8 cellular contexts compared by ENCODE assay signal in the genomic region with DNA sequence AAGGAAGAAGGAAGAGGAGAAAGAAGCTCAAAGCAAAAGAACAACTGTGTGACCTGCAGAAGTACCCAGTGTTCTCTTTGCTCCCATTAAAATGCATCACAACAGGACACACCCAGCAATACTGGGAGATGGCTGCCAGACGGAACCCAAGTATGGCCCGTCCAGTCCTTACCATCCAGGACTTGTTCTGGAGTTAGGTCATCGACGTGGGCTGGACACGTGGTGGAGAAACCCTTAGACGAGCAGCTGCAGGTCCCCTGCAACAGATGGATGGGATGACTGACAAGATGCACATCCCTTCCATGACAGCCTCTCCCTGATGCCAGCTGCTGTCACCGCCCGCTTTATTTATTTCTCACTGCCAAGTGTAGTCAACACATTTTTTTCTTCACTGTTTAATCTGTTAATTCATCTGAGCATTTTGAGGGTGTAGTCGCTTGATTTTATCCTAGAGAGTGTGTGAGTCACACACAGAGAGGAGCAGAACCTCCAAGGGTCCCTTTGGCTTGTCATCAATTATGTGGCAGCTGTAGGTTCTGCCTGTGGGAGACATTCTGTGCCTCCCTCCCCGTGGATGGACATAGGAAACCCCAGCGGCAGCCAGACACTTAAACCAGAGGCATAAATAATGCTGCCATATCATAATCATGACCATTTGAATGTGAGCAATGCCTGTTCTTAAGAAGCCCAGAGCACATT.
DNase-seq lines count a peak whose midpoint lies in the region; ATAC-seq and TF ChIP-seq lines count a peak whose summit lies in the region.
"Had no signal": no experiment of that assay in that cellular context is flagged by ENCODE, and none has a peak within 500 bp of the region (broad histone marks: within the 10 kb centered on the region; RNA-seq: fewer than 3 reads in every experiment).

No MANE protein-coding gene starts in this region.

- H3K36me3 ChIP-seq in heart right ventricle = no peaks in the 10 kb centered on the region
- H3K36me3 ChIP-seq in suprapubic skin = no peaks in the 10 kb centered on the region

- H2BK15ac ChIP-seq in H9 (ENCODE audit: low read depth, low read length) = no peak overlapping the region

- no peaks in the 10 kb centered on the region for H3K79me2 ChIP-seq in H9 (ENCODE audit: insufficient read depth, low read length)

- no peak overlapping the region for H3K4me2 ChIP-seq in H9 (ENCODE audit: insufficient read depth, insufficient read length, low read length)

- H3K9me3 ChIP-seq in H9 (ENCODE audit: control insufficient read depth, low read depth, low read length) (no peaks in the 10 kb centered on the region), heart right ventricle (no peaks in the 10 kb centered on the region), suprapubic skin (no peaks in the 10 kb centered on the region)

- H2BK20ac ChIP-seq in H9 (ENCODE audit: low read depth, low read length, poor library complexity, severe bottlenecking) = no peak overlapping the region

- no peak overlapping the region for H2AFZ ChIP-seq in H9 (ENCODE audit: low read length)

- H4K8ac ChIP-seq in H9 (replicated peaks; ENCODE audit: insufficient read length, low read depth, low read length) = no peak overlapping the region

- no peak overlapping the region for H3K23ac ChIP-seq in H9 (ENCODE audit: insufficient read length, low read depth, low read length)

- in situ Hi-C loops in GM13976 (cut with MboI; ENCODE audit: low sequenced_read_pairs, unreplicated experiment) = loop anchor here (10.0 kb wide), 1 partner anchor 775 kb away; no protein-coding TSS in a partner anchor

- no CpG with 5 or more reads among the region's 11 CpGs for WGBS in H9 (ENCODE audit: extremely low coverage, insufficient read length, low lambda C conversion rate)
- 58 to 60% methylated on average over 11 of the region's 11 CpGs for WGBS in heart right ventricle, 2 donors
- WGBS in suprapubic skin = 28% methylated on average over 11 of the region's 11 CpGs

- no peak for DNase-seq in H9
- peak; percentile 54 to 57 for DNase-seq in SHP77 (lab: John Stamatoyannopoulos, UW)
- DNase-seq in heart right ventricle = no peak
- DNase-seq in suprapubic skin (ENCODE audit: low spot score in 2 of 2) = peak; percentile 77 to 84
- no peak for DNase-seq in activated T-cell treated with anti-CD3 and anti-CD28 coated beads, Interleukin-2, amount 50 U/mL, for 48 hours
- DNase-seq in dorsolateral prefrontal cortex = no peak
- no peak for DNase-seq in GM13976 (ENCODE audit: low spot score)

- no peak overlapping the region for H2AK5ac ChIP-seq in H9 (ENCODE audit: insufficient read length, low read length)

- H4K20me1 ChIP-seq in H9 (ENCODE audit: control insufficient read depth, insufficient read depth, insufficient read length) = peaks cover 2% of the 10 kb centered on the region

- no peak overlapping the region for H3K56ac ChIP-seq in H9 (ENCODE audit: insufficient read length, low read depth, low read length)

- no peaks in the 10 kb centered on the region for H3K79me1 ChIP-seq in H9 (ENCODE audit: insufficient read depth, low read depth, low read length, poor library complexity, severe bottlenecking)

- H3K9me3 Mint-ChIP-seq in H9 = no peaks in the 10 kb centered on the region

- no peak for TF ChIP-seq POLR2A in suprapubic skin (IDR thresholded peaks at IDR 0.05)

- TF ChIP-seq CTCF in H9 (conservative IDR thresholded peaks at IDR 0.05) = peak; percentile 11; the same call in 1 of the 3 replicates
- peak in 2 of 9 donors; percentile 8 to 38 for TF ChIP-seq CTCF in heart right ventricle (IDR thresholded peaks at IDR 0.05)
- no peak for TF ChIP-seq CTCF in suprapubic skin (IDR thresholded peaks at IDR 0.05)
- peak in 15 of 56 donors; percentile 3 to 57 (median 30) for TF ChIP-seq CTCF in dorsolateral prefrontal cortex (IDR thresholded peaks at IDR 0.05 in 54 of 56, conservative IDR thresholded peaks at IDR 0.05 in 2 of 56; ENCODE audit: low read depth in 1 of 56, partially characterized antibody in 56 of 56)
- TF ChIP-seq CTCF in GM13976 (IDR thresholded peaks at IDR 0.05; ENCODE audit: borderline replicate concordance, control extremely low read depth, extremely low read depth, insufficient read depth, missing control alignments) = no peak

- H4K5ac ChIP-seq in H9 (ENCODE audit: insufficient read length, low read depth, low read length) = no peak overlapping the region

- intact Hi-C loops in heart right ventricle (cut with DNase I) = loop anchor here in 2 of 10 donors (5.0 to 10.0 kb wide), 2 partner anchors 297 to 425 kb away; no protein-coding TSS in a partner anchor
- intact Hi-C loops in dorsolateral prefrontal cortex (cut with DNase I) = loop anchor here in 1 of 2 donors (10.0 kb wide), 2 partner anchors 425 to 765 kb away; no protein-coding TSS in a partner anchor

- H3K27me3 ChIP-seq in H9 (ENCODE audit: insufficient read depth, low read length) (no peaks in the 10 kb centered on the region; the same call in 1 of the 2 replicates), heart right ventricle (peaks cover 0 to 18% (median 0%) of the 10 kb centered on the region in 7 donors), suprapubic skin (no peaks in the 10 kb centered on the region), dorsolateral prefrontal cortex (peaks cover 0 to 16% (median 0%) of the 10 kb centered on the region in 45 donors)

- no peak overlapping the region for H2BK5ac ChIP-seq in H9 (ENCODE audit: insufficient read length, low read length)

- H3K27me3 Mint-ChIP-seq in H9 (ENCODE audit: low read depth) = peaks cover 17% of the 10 kb centered on the region

- no peak overlapping the region for H2BK12ac ChIP-seq in H9 (ENCODE audit: insufficient read length, low read depth, low read length)

- H3K27ac Mint-ChIP-seq in H9 = no peak overlapping the region

- H3K4me1 Mint-ChIP-seq in H9 = peaks cover 5 to 10% of the 10 kb centered on the region in 2 experiments

- no peak overlapping the region for H2BK120ac ChIP-seq in H9 (ENCODE audit: low read depth, low read length, poor library complexity, severe bottlenecking)

- H3K27ac ChIP-seq in H9 (ENCODE audit: insufficient read length, low read depth, low read length) = no peak overlapping the region
- H3K27ac ChIP-seq in heart right ventricle = peak overlapping the region; percentile 19 to 83 (median 74)
- peak overlapping the region; percentile 42 for H3K27ac ChIP-seq in suprapubic skin
- H3K27ac ChIP-seq in dorsolateral prefrontal cortex = peak overlapping the region in 2 of 59 donors; percentile 2 to 8

- H3K18ac ChIP-seq in H9 (ENCODE audit: insufficient read length, low read depth, low read length) = no peak overlapping the region

- H3K4ac ChIP-seq in H9 (ENCODE audit: low read depth, low read length) = no peak overlapping the region

- no peaks in the 10 kb centered on the region for H3K23me2 ChIP-seq in H9 (ENCODE audit: insufficient read length, low read depth, low read length, poor library complexity, severe bottlenecking)

- H3K14ac ChIP-seq in H9 (ENCODE audit: insufficient read depth, low read length) = no peak overlapping the region

- no peak overlapping the region for H3T11ph ChIP-seq in H9 (ENCODE audit: low read length)

- H3K4me3 ChIP-seq in heart right ventricle = no peak overlapping the region
- H3K4me3 ChIP-seq in suprapubic skin = no peak overlapping the region
- no peak overlapping the region for H3K4me3 ChIP-seq in dorsolateral prefrontal cortex
- H3K4me3 ChIP-seq: lung had no signal

- H4K91ac ChIP-seq in H9 (ENCODE audit: insufficient read length, low read depth, low read length) = no peak overlapping the region

- no peak for TF ChIP-seq EP300 in suprapubic skin (IDR thresholded peaks at IDR 0.05)

- ATAC-seq in heart right ventricle = peak in 4 of 8 donors; percentile 12 to 54 (median 36)

- no peak overlapping the region for H3K4me3 Mint-ChIP-seq in H9

- H3K9ac ChIP-seq in H9 (ENCODE audit: extremely low read depth, insufficient read length, low read length) = no peak overlapping the region

- no peaks in the 10 kb centered on the region; the same call in 1 of the 2 replicates for H3K4me1 ChIP-seq in H9 (ENCODE audit: insufficient read depth, low read length)
- H3K4me1 ChIP-seq in heart right ventricle = peaks cover 9 to 63% (median 47%) of the 10 kb centered on the region in 9 donors
- H3K4me1 ChIP-seq in suprapubic skin = peaks cover 56% of the 10 kb centered on the region

- H3K36me3 Mint-ChIP-seq in H9 (ENCODE audit: insufficient read depth in 1 of 3, low read depth in 3 of 3) = no peaks in the 10 kb centered on the region

Comparison
In these comparisons a context has a peak if more than half of its experiments do, and no peak if none do; other contexts are left out.
1. DNase-seq: peak in SHP77 (2 of 2) and suprapubic skin (2 of 2); none in H9 (single experiment), heart right ventricle (0 of 2), activated T-cell treated with anti-CD3 and anti-CD28 coated beads, Interleukin-2, amount 50 U/mL, for 48 hours (0 of 2), dorsolateral prefrontal cortex (0 of 10) and GM13976 (single experiment).